In genomic region chr5:40648150-40648549, GRCh38 we compare ENCODE assay signal across 20 cellular contexts.
"Had no signal": no experiment of that assay in that cellular context is flagged by ENCODE, and none has a peak within 500 bp of the region (broad histone marks: within the 10 kb centered on the region; RNA-seq: fewer than 3 reads in every experiment).

No MANE protein-coding gene starts in this region.

- H3K4me3 Mint-ChIP-seq: naive B cell; stimulated activated naive B cell treated with anti-CD40 and anti-IgM and Interleukin-4, amounts not matched to agents 10 μg/mL and 1 μg/mL and 100 μg/mL, for 72 hours; stimulated activated naive CD8-positive, alpha-beta T cell treated with anti-CD3 and anti-CD28 coated beads, Interleukin-15, amount 100 ng/mL, for 72 hours had no signal

- H3K27me3 Mint-ChIP-seq: naive B cell; stimulated activated naive B cell treated with anti-CD40 and anti-IgM and Interleukin-4, amounts not matched to agents 10 μg/mL and 1 μg/mL and 100 μg/mL, for 72 hours; stimulated activated naive CD8-positive, alpha-beta T cell treated with anti-CD3 and anti-CD28 coated beads, Interleukin-15, amount 100 ng/mL, for 72 hours had no signal

- H3K9me3 ChIP-seq: esophagus squamous epithelium, ovary, right atrium auricular region, sigmoid colon, thoracic aorta, transverse colon had no signal

- H3K27me3 ChIP-seq: esophagus squamous epithelium, ovary, right atrium auricular region, sigmoid colon, transverse colon had no signal

- DNase-seq: dermis blood vessel endothelial cell; esophagus squamous epithelium; foreskin fibroblast; kidney; left cardiac atrium; left ventricle myocardium superior; mesenchymal stem cell; midbrain; naive B cell; ovary; sigmoid colon; stimulated activated CD4-positive, alpha-beta T cell treated with anti-CD3 and anti-CD28 coated beads, Interleukin-2, amount 100 ng/mL, for 24 hours; stimulated activated CD4-positive, alpha-beta T cell treated with anti-CD3 and anti-CD28 coated beads, Interleukin-4, amount 100 ng/mL, for 4 hours; stimulated activated naive B cell treated with anti-CD40 and anti-IgM and Interleukin-4, amounts not matched to agents 10 μg/mL and 1 μg/mL and 100 μg/mL, for 72 hours; stimulated activated naive CD8-positive, alpha-beta T cell treated with anti-CD3 and anti-CD28 coated beads, Interleukin-15, amount 100 ng/mL, for 72 hours; transverse colon had no signal

- ATAC-seq: left cardiac atrium; left ventricle myocardium superior; stimulated activated naive B cell treated with anti-CD40 and anti-IgM and Interleukin-4, amounts not matched to agents 10 μg/mL and 1 μg/mL and 100 μg/mL, for 72 hours; stimulated activated naive CD8-positive, alpha-beta T cell treated with anti-CD3 and anti-CD28 coated beads, Interleukin-15, amount 100 ng/mL, for 72 hours had no signal

- H3K4me3 ChIP-seq: esophagus squamous epithelium, lung, ovary, right atrium auricular region, sigmoid colon, skin epidermis, thoracic aorta, transverse colon had no signal

- H3K36me3 ChIP-seq: esophagus squamous epithelium, ovary, right atrium auricular region, sigmoid colon, thoracic aorta, transverse colon had no signal

- H3K27ac Mint-ChIP-seq: stimulated activated naive B cell treated with anti-CD40 and anti-IgM and Interleukin-4, amounts not matched to agents 10 μg/mL and 1 μg/mL and 100 μg/mL, for 72 hours had no signal

- H3K4me1 ChIP-seq: esophagus squamous epithelium, right atrium auricular region, sigmoid colon had no signal

- H3K27ac ChIP-seq: esophagus squamous epithelium, ovary, right atrium auricular region, sigmoid colon, thoracic aorta, transverse colon had no signal
